Comparison of ENCODE assay signal across 8 cellular contexts in genomic region chr12:100185361-100185894, GRCh38. TPM values are rescaled to one million over a fixed set of nuclear protein-coding genes. Genes with fewer than 3 reads are reported as not detected.
A peak's percentile ranks its signal among the peaks of the same experiment; 100 is the strongest.
DNase-seq lines count a peak whose midpoint lies in the region; ATAC-seq and TF ChIP-seq lines count a peak whose summit lies in the region.

No MANE protein-coding gene starts in this region.

- H3K27me3 ChIP-seq in GM23248 (replicated peaks; ENCODE audit: insufficient read depth), result no peaks in the 10 kb centered on the region
- no peaks in the 10 kb centered on the region for H3K27me3 ChIP-seq in body of pancreas

- no peaks in the 10 kb centered on the region for H3K36me3 ChIP-seq in GM23248 (ENCODE audit: low read depth)
- no peaks in the 10 kb centered on the region for H3K36me3 ChIP-seq in body of pancreas (replicated peaks in 1 of 2; ENCODE audit: insufficient read depth in 1 of 2, low read depth in 2 of 2)

- H3K9ac ChIP-seq in GM23248, result peak overlapping the region; percentile 22; the same call in 1 of the 2 replicates

- H3K4me1 ChIP-seq in GM23248 (ENCODE audit: insufficient read depth) (peaks cover 11% of the 10 kb centered on the region), body of pancreas (no peaks in the 10 kb centered on the region)

- TF ChIP-seq POLR2A in NB4 (IDR thresholded peaks at IDR 0.05; ENCODE audit: extremely low read depth, insufficient read length) (no peak), body of pancreas (IDR thresholded peaks at IDR 0.05) (no peak)

- 15 to 19% methylated on average over 5 of the region's 5 CpGs for WGBS in GM23248 (ENCODE audit: low coverage in 1 of 2, low lambda C conversion rate in 2 of 2, missing lambda C conversion rate in 2 of 2), 2 experiments
- 81 to 94% methylated on average over 5 of the region's 5 CpGs for WGBS in body of pancreas, 2 donors

- H2AFZ ChIP-seq in GM23248, result peak overlapping the region; percentile 83

- no peaks in the 10 kb centered on the region for H3K9me2 ChIP-seq in GM23248 (ENCODE audit: insufficient read depth)

- ATAC-seq in GM18858 (IDR thresholded peaks at IDR 0.05; ENCODE audit: unreplicated experiment) (peak; percentile 71), body of pancreas (no peak)

- no peak for TF ChIP-seq CTCF in NB4 (IDR thresholded peaks at IDR 0.05; ENCODE audit: low read depth, low read length)
- TF ChIP-seq CTCF in GM20000 (IDR thresholded peaks at IDR 0.05; ENCODE audit: extremely low read depth, missing control alignments), result no peak
- TF ChIP-seq CTCF in body of pancreas (IDR thresholded peaks at IDR 0.05), result no peak

- in situ Hi-C loops in GM23248 (cut with MboI), result no loop called here

- no peaks in the 10 kb centered on the region for H4K20me1 ChIP-seq in GM23248 (ENCODE audit: insufficient read depth)

- H3K9me3 ChIP-seq in GM23248 (ENCODE audit: low read depth) (no peaks in the 10 kb centered on the region), body of pancreas (no peaks in the 10 kb centered on the region)

- H3K79me2 ChIP-seq in GM23248 (ENCODE audit: insufficient read depth), result no peaks in the 10 kb centered on the region

- DNase-seq in GM23248, result peak; percentile 46
- DNase-seq in NB4 (ENCODE audit: low read depth), result peak; percentile 57
- DNase-seq in midbrain (lab: John Stamatoyannopoulos, UW), result peak; percentile 8
- DNase-seq in retina, result no peak
- no peak for DNase-seq in GM20000 (ENCODE audit: low spot score)
- DNase-seq in body of pancreas, result no peak
- no peak for DNase-seq in stimulated activated naive CD4-positive, alpha-beta T cell (lab: John Stamatoyannopoulos, UW)

- intact Hi-C loops in body of pancreas (cut with DNase I), result no loop called here

- H3K27ac ChIP-seq in GM23248 (no peak overlapping the region), body of pancreas (no peak overlapping the region)

- H3K4me2 ChIP-seq in GM23248 (ENCODE audit: unreplicated experiment), result peak overlapping the region; percentile 59

- H3F3A ChIP-seq in GM23248 (ENCODE audit: insufficient read depth), result no peaks in the 10 kb centered on the region

- H3K4me3 ChIP-seq in GM23248 (peak overlapping the region; percentile 43), NB4 (ENCODE audit: low read depth, low read length) (no peak overlapping the region), body of pancreas (no peak overlapping the region)

RNA-seq across cellular contexts. Expression of gene ACTR6, which starts 15.2 kb away (rescaled TPM):
- total RNA-seq in GM23248 (2014; rRNA removed; shearing (Covaris generic)), result 25.1 and 36.3 TPM in 2 replicates
- 29.7 and 31.5 TPM in 2 replicates for polyA plus RNA-seq in GM23248 (2016; fragmentation: Nextera tagmentation; extraction: Ambion mirVana)
- total RNA-seq in body of pancreas, result 1 to 10 TPM in 1 of 2 donors, not detected in 1; 5.2 TPM

RNA-seq across cellular contexts. Expression of gene BLTP3B, which starts 42.8 kb away (rescaled TPM):
- total RNA-seq in GM23248 (2014; rRNA removed; shearing (Covaris generic)), result 26.2 and 31.0 TPM in 2 replicates
- polyA plus RNA-seq in GM23248 (2016; fragmentation: Nextera tagmentation; extraction: Ambion mirVana), result 14.9 and 17.7 TPM in 2 replicates
- total RNA-seq in body of pancreas, result 1 to 10 TPM; 4.0 to 8.6 TPM

Comparison
In these comparisons a context has a peak if more than half of its experiments do, and no peak if none do; other contexts are left out.
1. DNase-seq: peak in GM23248 (single experiment), NB4 (single experiment) and midbrain (single experiment); none in retina (single experiment), GM20000 (single experiment), body of pancreas (0 of 4) and stimulated activated naive CD4-positive, alpha-beta T cell (0 of 6).